ENCODE assay signal across 19 cellular contexts in the genomic region with DNA sequence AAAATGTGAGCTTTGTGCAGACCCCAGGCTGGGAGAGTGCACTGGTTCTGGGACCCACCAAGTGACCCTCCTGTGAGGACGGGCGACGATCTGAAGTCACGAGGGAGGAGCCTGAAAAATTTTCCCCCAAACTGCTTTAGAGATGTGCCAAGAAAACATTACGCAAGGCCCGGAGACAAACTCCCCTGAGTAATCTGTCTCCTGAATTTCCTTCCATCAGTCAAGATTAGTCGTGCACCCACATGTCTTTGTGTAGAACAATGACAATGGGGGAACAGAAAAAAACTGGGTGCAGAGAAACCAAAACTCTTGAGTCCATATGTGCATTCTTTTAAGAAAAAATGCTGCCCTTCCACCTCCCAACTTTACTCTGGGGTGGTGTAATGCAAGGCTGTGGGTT. TPM values are rescaled to one million over a fixed set of nuclear protein-coding genes. Genes with fewer than 3 reads are reported as not detected.
A peak's percentile ranks its signal among the peaks of the same experiment; 100 is the strongest.
DNase-seq lines count a peak whose midpoint lies in the region; ATAC-seq and TF ChIP-seq lines count a peak whose summit lies in the region.
"Had no signal": no experiment of that assay in that cellular context is flagged by ENCODE, and none has a peak within 500 bp of the region (broad histone marks: within the 10 kb centered on the region; RNA-seq: fewer than 3 reads in every experiment).

No MANE protein-coding gene starts in this region.

- no peak for ATAC-seq in HG03354 (IDR thresholded peaks at IDR 0.05; ENCODE audit: poor library complexity, severe bottlenecking, unreplicated experiment)
- ATAC-seq: activated CD8-positive, alpha-beta memory T cell treated with anti-CD3 and anti-CD28 coated beads, Interleukin-2, amount 10 ng/mL, durations not matched to agents 7 days and 5 days; CD8-positive, alpha-beta T cell; HCT116; SK-N-SH treated with all-trans-retinoic acid at 6 μM for 48 hours; stimulated activated effector memory CD8-positive, alpha-beta T cell treated with anti-CD3 and anti-CD28 coated beads, Interleukin-12 subunit alpha, Interleukin-12 subunit beta, amount 100 ng/mL, for 72 hours had no signal

- intact Hi-C loops in left ventricle myocardium inferior (cut with micrococcal nuclease): loop anchor here (5.0 kb wide), 1 partner anchor 50 kb away; no protein-coding TSS in a partner anchor

- peak overlapping the region; percentile 37 for H3K27ac ChIP-seq in left ventricle myocardium inferior (replicated peaks)
- H3K27ac ChIP-seq: neutrophil, testis had no signal

- peaks cover 37% of the 10 kb centered on the region for H3K4me1 ChIP-seq in left ventricle myocardium inferior

- TF ChIP-seq CTCF in AG10803 (conservative IDR thresholded peaks at IDR 0.05; ENCODE audit: low read length) (no peak), left ventricle myocardium inferior (IDR thresholded peaks at IDR 0.05; ENCODE audit: borderline replicate concordance) (no peak)

- no peaks in the 10 kb centered on the region for H3K27me3 ChIP-seq in left ventricle myocardium inferior (ENCODE audit: low read depth)
- H3K27me3 ChIP-seq: testis had no signal

- H3K4me3 ChIP-seq in AG10803 (ENCODE audit: low read length) (no peak overlapping the region), left ventricle myocardium inferior (no peak overlapping the region)
- H3K4me3 ChIP-seq: testis had no signal

- no peaks in the 10 kb centered on the region for H3K36me3 ChIP-seq in left ventricle myocardium inferior
- H3K36me3 ChIP-seq: neutrophil had no signal

- in situ Hi-C loops in KBM-7 (cut with MboI; ENCODE audit: low pct_unique_long_range_greater_than_20kb, low sequenced_read_pairs): no loop called here

- H3K9me3 ChIP-seq in left ventricle myocardium inferior (replicated peaks): peaks cover 19% of the 10 kb centered on the region
- H3K9me3 ChIP-seq: neutrophil, testis had no signal

- DNase-seq in AG10803 (ENCODE audit: low read depth): peak; percentile 47
- DNase-seq in KBM-7: peak; percentile 59
- DNase-seq in amniotic epithelial cell (ENCODE audit: low read depth): peak; percentile 52
- no peak for DNase-seq in left ventricle myocardium inferior
- DNase-seq in kidney tubule cell (ENCODE audit: low spot score): no peak
- DNase-seq in Ammon's horn (ENCODE audit: low spot score): no peak
- DNase-seq in ecto neural progenitor cell (ENCODE audit: low spot score): no peak
- DNase-seq: activated CD4-positive, CD25-positive, alpha-beta regulatory T cell treated with anti-CD3 and anti-CD28 coated beads, Interleukin-2, amount 50 U/mL, for 72 hours; activated CD8-positive, alpha-beta memory T cell treated with anti-CD3 and anti-CD28 coated beads, Interleukin-2, amount 10 ng/mL, durations not matched to agents 7 days and 5 days; activated naive CD8-positive, alpha-beta T cell treated with anti-CD3 and anti-CD28 coated beads, Interleukin-2, amount 10 ng/mL, durations not matched to agents 7 days and 5 days; NCI-H2107; NCI-H526; testis had no signal

RNA-seq across cellular contexts. Expression of gene NCK2, which starts 12.6 kb away (rescaled TPM):
- 24.7 TPM for total RNA-seq in left ventricle myocardium inferior

Comparison
In these comparisons a context has a peak if more than half of its experiments do, and no peak if none do; other contexts are left out.
1. DNase-seq: peak in AG10803 (single experiment), KBM-7 (single experiment) and amniotic epithelial cell (single experiment); none in left ventricle myocardium inferior (single experiment), kidney tubule cell (single experiment), Ammon's horn (single experiment) and ecto neural progenitor cell (single experiment).